Comparison of ENCODE assay signal across 13 cellular contexts in the genomic region with DNA sequence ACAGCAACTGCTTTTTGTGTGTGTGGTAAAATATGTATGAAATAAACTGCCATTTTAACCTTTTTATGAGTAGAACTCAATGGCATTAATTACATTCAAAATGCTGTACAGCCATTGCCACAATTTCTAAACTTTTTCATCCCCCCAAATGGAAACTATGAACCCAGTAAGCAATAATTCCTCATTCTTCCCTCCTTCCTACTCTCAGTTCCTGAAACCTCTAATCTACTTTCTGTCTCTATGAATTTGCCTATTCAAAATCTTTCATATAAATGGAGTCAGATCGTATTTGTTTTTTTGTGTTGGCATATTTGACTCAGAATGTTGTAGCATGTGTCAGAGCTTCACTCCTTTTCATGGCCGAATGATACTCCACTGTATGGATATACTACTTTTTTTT.
"Had no signal": no experiment of that assay in that cellular context is flagged by ENCODE, and none has a peak within 500 bp of the region (broad histone marks: within the 10 kb centered on the region; RNA-seq: fewer than 3 reads in every experiment).

No MANE protein-coding gene starts in this region.

- H3K27me3 ChIP-seq: ascending aorta, esophagus muscularis mucosa had no signal

- H3K4me3 ChIP-seq: ascending aorta, esophagus muscularis mucosa, lung had no signal

- H3K4me1 ChIP-seq: ascending aorta, parathyroid adenoma had no signal

- H3K27me3 Mint-ChIP-seq: activated naive CD8-positive, alpha-beta T cell treated with anti-CD3 and anti-CD28 coated beads, Interleukin-2, amount 50 U/mL, for 24 hours; naive thymus-derived CD4-positive, alpha-beta T cell had no signal

- H3K27ac Mint-ChIP-seq: activated naive CD8-positive, alpha-beta T cell treated with anti-CD3 and anti-CD28 coated beads, Interleukin-2, amount 50 U/mL, for 24 hours had no signal

- H3K36me3 ChIP-seq: ascending aorta, esophagus muscularis mucosa had no signal

- H3K9me3 ChIP-seq: ascending aorta, esophagus muscularis mucosa had no signal

- DNase-seq: activated CD4-positive, CD25-positive, alpha-beta regulatory T cell; activated gamma-delta T cell treated with Interleukin-2 at 50 U/mL for 16 hours; activated naive CD8-positive, alpha-beta T cell treated with anti-CD3 and anti-CD28 coated beads, Interleukin-2, amount 50 U/mL, for 24 hours; activated T-cell treated with anti-CD3 and anti-CD28 coated beads, Interleukin-2, amount 50 U/mL, for 1 hour; foreskin fibroblast; left cardiac atrium; naive thymus-derived CD4-positive, alpha-beta T cell; stimulated activated CD4-positive, alpha-beta T cell treated with anti-CD3 and anti-CD28 coated beads, Interleukin-4, amount 100 ng/mL, for 1 hour; stimulated activated CD8-positive, alpha-beta memory T cell treated with anti-CD3 and anti-CD28 coated beads, Interleukin-4, amount 100 ng/mL, for 48 hours had no signal

- H3K9me3 Mint-ChIP-seq: activated naive CD8-positive, alpha-beta T cell treated with anti-CD3 and anti-CD28 coated beads, Interleukin-2, amount 50 U/mL, for 24 hours; naive thymus-derived CD4-positive, alpha-beta T cell had no signal

- H3K4me3 Mint-ChIP-seq: activated naive CD8-positive, alpha-beta T cell treated with anti-CD3 and anti-CD28 coated beads, Interleukin-2, amount 50 U/mL, for 24 hours; naive thymus-derived CD4-positive, alpha-beta T cell had no signal

- ATAC-seq: activated naive CD8-positive, alpha-beta T cell treated with anti-CD3 and anti-CD28 coated beads, Interleukin-2, amount 50 U/mL, for 24 hours; left cardiac atrium; naive thymus-derived CD4-positive, alpha-beta T cell had no signal
